In genomic region chr1:228249508-228250305, GRCh38 we compare ENCODE assay signal across 1 cellular context.
TF ChIP-seq lines count a peak whose summit lies in the region.

No MANE protein-coding gene starts in this region.

TF ChIP-seq in K562, 482 proteins besides CTCF, POLR2A, EP300 and RAD21:
- TF ChIP-seq ATF1 (CRISPR knock-in tag; IDR thresholded peaks at IDR 0.05) (0 out of 2 replicates have a peak, but pooled peaks have one; percentile 8), ATF1 (tag; IDR thresholded peaks at IDR 0.05) (no peak), SMARCE1 (IDR thresholded peaks at IDR 0.05) (no peak)
